In the genomic region with DNA sequence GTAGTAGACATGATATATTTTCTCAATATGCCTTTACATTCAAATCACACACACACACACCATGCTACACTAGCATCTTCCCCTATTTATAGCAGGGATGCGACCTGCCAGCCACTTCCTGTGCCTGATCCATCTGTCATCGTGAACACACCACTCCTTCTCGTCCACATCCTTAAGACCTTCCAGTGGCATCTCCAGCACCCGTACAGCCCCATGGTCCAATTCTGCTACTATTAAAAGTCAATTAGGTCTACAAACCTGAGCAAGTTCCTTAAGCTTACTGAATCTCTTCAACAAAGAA, we compare ENCODE assay signal across 1 cellular context.
TF ChIP-seq lines count a peak whose summit lies in the region.

No MANE protein-coding gene starts in this region.

TF ChIP-seq in SK-N-SH, 30 proteins besides CTCF, POLR2A, EP300 and RAD21 (continued from another document):
- TF ChIP-seq, protein P1, sequence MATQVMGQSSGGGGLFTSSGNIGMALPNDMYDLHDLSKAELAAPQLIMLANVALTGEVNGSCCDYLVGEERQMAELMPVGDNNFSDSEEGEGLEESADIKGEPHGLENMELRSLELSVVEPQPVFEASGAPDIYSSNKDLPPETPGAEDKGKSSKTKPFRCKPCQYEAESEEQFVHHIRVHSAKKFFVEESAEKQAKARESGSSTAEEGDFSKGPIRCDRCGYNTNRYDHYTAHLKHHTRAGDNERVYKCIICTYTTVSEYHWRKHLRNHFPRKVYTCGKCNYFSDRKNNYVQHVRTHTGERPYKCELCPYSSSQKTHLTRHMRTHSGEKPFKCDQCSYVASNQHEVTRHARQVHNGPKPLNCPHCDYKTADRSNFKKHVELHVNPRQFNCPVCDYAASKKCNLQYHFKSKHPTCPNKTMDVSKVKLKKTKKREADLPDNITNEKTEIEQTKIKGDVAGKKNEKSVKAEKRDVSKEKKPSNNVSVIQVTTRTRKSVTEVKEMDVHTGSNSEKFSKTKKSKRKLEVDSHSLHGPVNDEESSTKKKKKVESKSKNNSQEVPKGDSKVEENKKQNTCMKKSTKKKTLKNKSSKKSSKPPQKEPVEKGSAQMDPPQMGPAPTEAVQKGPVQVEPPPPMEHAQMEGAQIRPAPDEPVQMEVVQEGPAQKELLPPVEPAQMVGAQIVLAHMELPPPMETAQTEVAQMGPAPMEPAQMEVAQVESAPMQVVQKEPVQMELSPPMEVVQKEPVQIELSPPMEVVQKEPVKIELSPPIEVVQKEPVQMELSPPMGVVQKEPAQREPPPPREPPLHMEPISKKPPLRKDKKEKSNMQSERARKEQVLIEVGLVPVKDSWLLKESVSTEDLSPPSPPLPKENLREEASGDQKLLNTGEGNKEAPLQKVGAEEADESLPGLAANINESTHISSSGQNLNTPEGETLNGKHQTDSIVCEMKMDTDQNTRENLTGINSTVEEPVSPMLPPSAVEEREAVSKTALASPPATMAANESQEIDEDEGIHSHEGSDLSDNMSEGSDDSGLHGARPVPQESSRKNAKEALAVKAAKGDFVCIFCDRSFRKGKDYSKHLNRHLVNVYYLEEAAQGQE (IDR thresholded peaks at IDR 0.05; ENCODE audit: low read depth, low read length), result no peak
- TF ChIP-seq MEF2A (IDR thresholded peaks at IDR 0.05; ENCODE audit: borderline replicate concordance, low read depth) (no peak), NRF1 (IDR thresholded peaks at IDR 0.05; ENCODE audit: low read depth, low read length) (no peak), TEAD4 (IDR thresholded peaks at IDR 0.05; ENCODE audit: borderline replicate concordance, insufficient read depth) (no peak), GABPA (IDR thresholded peaks at IDR 0.05; ENCODE audit: low read depth) (no peak), ELF1 (IDR thresholded peaks at IDR 0.05) (no peak), RCOR1 (IDR thresholded peaks at IDR 0.05; ENCODE audit: low read length) (no peak)
- TF ChIP-seq, protein P2, sequence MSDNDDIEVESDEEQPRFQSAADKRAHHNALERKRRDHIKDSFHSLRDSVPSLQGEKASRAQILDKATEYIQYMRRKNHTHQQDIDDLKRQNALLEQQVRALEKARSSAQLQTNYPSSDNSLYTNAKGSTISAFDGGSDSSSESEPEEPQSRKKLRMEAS (IDR thresholded peaks at IDR 0.05; ENCODE audit: low read depth), result no peak
